ENCODE assay signal across 8 cellular contexts in the genomic region with DNA sequence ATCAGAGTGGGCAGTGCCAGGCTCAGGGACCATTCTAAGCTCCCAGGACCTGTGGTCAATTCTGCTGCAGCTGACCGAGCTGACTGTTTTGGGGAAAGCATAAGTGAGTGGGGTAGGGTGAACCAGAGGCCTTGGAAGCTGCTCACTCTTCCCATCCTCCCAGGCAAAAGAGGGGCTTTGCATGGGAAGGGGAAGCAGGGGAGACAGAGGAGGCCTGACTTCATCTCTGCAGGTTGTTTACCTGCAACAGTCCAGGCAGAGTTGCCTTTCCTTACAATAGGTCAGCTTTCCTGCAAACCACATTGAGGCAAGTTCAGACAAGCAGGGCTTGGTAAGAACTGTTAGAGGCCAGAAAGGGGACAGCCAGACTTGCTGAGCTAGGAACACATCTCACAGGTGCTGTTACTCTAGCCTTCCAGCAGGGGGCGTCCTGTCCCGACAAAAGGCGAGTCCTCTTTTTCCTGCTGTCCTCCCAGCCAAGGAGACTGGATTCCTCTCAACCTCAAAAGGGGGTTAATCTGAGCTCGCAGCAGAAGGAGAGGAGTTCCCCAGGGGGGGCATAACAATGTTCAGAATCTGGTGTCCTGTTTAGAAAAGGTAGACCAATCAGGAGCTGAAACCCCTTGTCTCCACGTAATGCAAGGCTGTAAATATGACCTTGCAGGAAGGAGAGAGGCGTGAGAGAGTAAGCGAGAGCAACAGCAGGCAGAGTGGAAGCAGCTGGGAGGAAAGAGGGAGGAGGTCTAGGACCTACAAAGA.
DNase-seq lines count a peak whose midpoint lies in the region; ATAC-seq and TF ChIP-seq lines count a peak whose summit lies in the region.

No MANE protein-coding gene starts in this region.

- ATAC-seq in HG02981 (IDR thresholded peaks at IDR 0.05; ENCODE audit: unreplicated experiment) (peak; percentile 66), HG03045 (IDR thresholded peaks at IDR 0.05; ENCODE audit: unreplicated experiment) (no peak)

- peak overlapping the region; percentile 23 for H3K4me3 ChIP-seq in choroid plexus epithelial cell (ENCODE audit: low read depth, low read length)

- peak; percentile 94 for TF ChIP-seq CTCF in GM10266 (IDR thresholded peaks at IDR 0.05; ENCODE audit: control insufficient read depth, insufficient read depth, low read depth, missing control alignments)
- peak; percentile 98 for TF ChIP-seq CTCF in choroid plexus epithelial cell (conservative IDR thresholded peaks at IDR 0.05; ENCODE audit: low read depth, low read length)

- peak; percentile 84 for DNase-seq in GM10266 (ENCODE audit: extremely low spot score)
- peak; percentile 36 for DNase-seq in NCI-H226
- peak; percentile 69 to 71 for DNase-seq in activated CD4-positive, alpha-beta T cell treated with anti-CD3 and anti-CD28 coated beads for 4 hours
- peak; percentile 94 for DNase-seq in choroid plexus epithelial cell (ENCODE audit: low read depth)
- DNase-seq in left kidney (ENCODE audit: low read depth, low spot score): peak; percentile 97
- DNase-seq in stimulated activated CD4-positive, alpha-beta T cell treated with anti-CD3 and anti-CD28 coated beads, Interleukin-2, amount 100 ng/mL, for 24 hours: peak; percentile 82 to 83

Comparison
In these comparisons a context has a peak if more than half of its experiments do, and no peak if none do; other contexts are left out.
1. DNase-seq: peak in every context shown above with its lines; median percentile 97 in left kidney; 94 in choroid plexus epithelial cell; 84 in GM10266; 82 in stimulated activated CD4-positive, alpha-beta T cell treated with anti-CD3 and anti-CD28 coated beads, Interleukin-2, amount 100 ng/mL, for 24 hours; 70 in activated CD4-positive, alpha-beta T cell treated with anti-CD3 and anti-CD28 coated beads for 4 hours; 36 in NCI-H226.